ENCODE assay signal across 16 cellular contexts in the genomic region with DNA sequence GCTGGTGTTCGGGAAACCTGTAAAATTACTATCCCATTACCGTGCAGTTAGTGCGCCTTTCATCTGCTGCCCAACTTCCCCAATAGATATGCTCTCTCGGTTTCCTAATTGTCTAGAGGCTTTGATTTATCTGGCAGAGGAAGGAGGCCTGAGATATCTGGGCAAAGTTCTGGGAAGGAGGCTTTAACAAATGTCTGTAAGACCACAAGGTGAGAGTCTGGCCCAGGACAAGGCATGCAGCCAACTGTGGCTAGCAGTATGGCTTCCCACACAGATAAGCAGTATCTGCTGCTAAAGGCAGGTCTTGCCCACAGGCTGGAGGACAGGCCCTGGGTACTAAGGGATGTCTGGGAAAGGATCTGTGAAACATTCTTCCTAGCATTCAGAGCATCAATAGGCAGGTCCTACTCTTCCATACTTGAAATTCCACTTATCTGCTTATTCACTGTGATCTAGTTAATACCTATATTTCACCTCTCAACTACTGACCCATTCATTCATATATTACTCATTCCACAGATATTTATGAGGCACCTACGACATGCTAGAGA.
A peak's percentile ranks its signal among the peaks of the same experiment; 100 is the strongest.
DNase-seq lines count a peak whose midpoint lies in the region; ATAC-seq lines count a peak whose summit lies in the region.
"Had no signal": no experiment of that assay in that cellular context is flagged by ENCODE, and none has a peak within 500 bp of the region (broad histone marks: within the 10 kb centered on the region; RNA-seq: fewer than 3 reads in every experiment).

No MANE protein-coding gene starts in this region.

- peaks cover 16% of the 10 kb centered on the region for H3K36me3 Mint-ChIP-seq in activated naive CD8-positive, alpha-beta T cell treated with anti-CD3 and anti-CD28 coated beads, Interleukin-2, amount 50 U/mL, for 24 hours (ENCODE audit: low read depth)

- peak; percentile 88 for DNase-seq in A172 (ENCODE audit: low spot score)
- DNase-seq in HK-2 (ENCODE audit: unreplicated experiment) = peak; percentile 29
- peak; percentile 74 for DNase-seq in kidney tubule cell (ENCODE audit: low spot score)
- DNase-seq in activated naive CD8-positive, alpha-beta T cell treated with anti-CD3 and anti-CD28 coated beads, Interleukin-2, amount 50 U/mL, for 24 hours = no peak
- no peak for DNase-seq in germinal center (ENCODE audit: low spot score)
- DNase-seq in hippocampal formation (lab: John Stamatoyannopoulos, UW) = no peak
- DNase-seq: activated CD4-positive, alpha-beta T cell treated with anti-CD3 and anti-CD28 coated beads, Interleukin-2, amount 10 ng/mL, durations not matched to agents 24 days and 14 days; Calu3; MG63; NCI-H2081; stimulated activated CD4-positive, alpha-beta T cell treated with anti-CD3 and anti-CD28 coated beads, Interleukin-2, amount 100 ng/mL, for 48 hours; stimulated activated CD8-positive, alpha-beta memory T cell treated with anti-CD3 and anti-CD28 coated beads, Interleukin-4, amount 100 ng/mL, for 48 hours; thyroid gland had no signal

- no peaks in the 10 kb centered on the region for H3K4me1 Mint-ChIP-seq in activated naive CD8-positive, alpha-beta T cell treated with anti-CD3 and anti-CD28 coated beads, Interleukin-2, amount 50 U/mL, for 24 hours
- H3K4me1 Mint-ChIP-seq: activated CD4-positive, alpha-beta T cell treated with anti-CD3 and anti-CD28 coated beads, Interleukin-2, amount 10 ng/mL, durations not matched to agents 24 days and 14 days had no signal

- ATAC-seq in activated naive CD8-positive, alpha-beta T cell treated with anti-CD3 and anti-CD28 coated beads, Interleukin-2, amount 50 U/mL, for 24 hours = no peak
- no peak for ATAC-seq in GM19463 (IDR thresholded peaks at IDR 0.05; ENCODE audit: unreplicated experiment)

- H3K27ac ChIP-seq in angular gyrus (ENCODE audit: low read depth, low read length) = peak overlapping the region; percentile 32
- H3K27ac ChIP-seq: thyroid gland had no signal

- no peak overlapping the region for H3K4me3 Mint-ChIP-seq in activated naive CD8-positive, alpha-beta T cell treated with anti-CD3 and anti-CD28 coated beads, Interleukin-2, amount 50 U/mL, for 24 hours
- H3K4me3 Mint-ChIP-seq: activated CD4-positive, alpha-beta T cell treated with anti-CD3 and anti-CD28 coated beads, Interleukin-2, amount 10 ng/mL, durations not matched to agents 24 days and 14 days; T-helper 2 cell treated with Interferon-gamma antibody and Interleukin-4, amounts not matched to agents 5 μg/mL and 100 μg/mL, for 36 hours had no signal

- no peaks in the 10 kb centered on the region for H3K27me3 Mint-ChIP-seq in activated naive CD8-positive, alpha-beta T cell treated with anti-CD3 and anti-CD28 coated beads, Interleukin-2, amount 50 U/mL, for 24 hours
- H3K27me3 Mint-ChIP-seq: activated CD4-positive, alpha-beta T cell treated with anti-CD3 and anti-CD28 coated beads, Interleukin-2, amount 10 ng/mL, durations not matched to agents 24 days and 14 days had no signal

- H3K27ac Mint-ChIP-seq in activated naive CD8-positive, alpha-beta T cell treated with anti-CD3 and anti-CD28 coated beads, Interleukin-2, amount 50 U/mL, for 24 hours = no peak overlapping the region
- H3K27ac Mint-ChIP-seq: activated CD4-positive, alpha-beta T cell treated with anti-CD3 and anti-CD28 coated beads, Interleukin-2, amount 10 ng/mL, durations not matched to agents 24 days and 14 days; T-helper 2 cell treated with Interferon-gamma antibody and Interleukin-4, amounts not matched to agents 5 μg/mL and 100 μg/mL, for 36 hours had no signal

- H3K9me3 Mint-ChIP-seq in activated naive CD8-positive, alpha-beta T cell treated with anti-CD3 and anti-CD28 coated beads, Interleukin-2, amount 50 U/mL, for 24 hours = no peaks in the 10 kb centered on the region
- H3K9me3 Mint-ChIP-seq: activated CD4-positive, alpha-beta T cell treated with anti-CD3 and anti-CD28 coated beads, Interleukin-2, amount 10 ng/mL, durations not matched to agents 24 days and 14 days; T-helper 2 cell treated with Interferon-gamma antibody and Interleukin-4, amounts not matched to agents 5 μg/mL and 100 μg/mL, for 36 hours had no signal

Comparison
In these comparisons a context has a peak if more than half of its experiments do, and no peak if none do; other contexts are left out.
1. DNase-seq: peak in A172 (single experiment), HK-2 (single experiment) and kidney tubule cell (single experiment); none in activated naive CD8-positive, alpha-beta T cell treated with anti-CD3 and anti-CD28 coated beads, Interleukin-2, amount 50 U/mL, for 24 hours (single experiment), germinal center (single experiment) and hippocampal formation (0 of 2).